ENCODE assay signal across 8 cellular contexts in the genomic region with DNA sequence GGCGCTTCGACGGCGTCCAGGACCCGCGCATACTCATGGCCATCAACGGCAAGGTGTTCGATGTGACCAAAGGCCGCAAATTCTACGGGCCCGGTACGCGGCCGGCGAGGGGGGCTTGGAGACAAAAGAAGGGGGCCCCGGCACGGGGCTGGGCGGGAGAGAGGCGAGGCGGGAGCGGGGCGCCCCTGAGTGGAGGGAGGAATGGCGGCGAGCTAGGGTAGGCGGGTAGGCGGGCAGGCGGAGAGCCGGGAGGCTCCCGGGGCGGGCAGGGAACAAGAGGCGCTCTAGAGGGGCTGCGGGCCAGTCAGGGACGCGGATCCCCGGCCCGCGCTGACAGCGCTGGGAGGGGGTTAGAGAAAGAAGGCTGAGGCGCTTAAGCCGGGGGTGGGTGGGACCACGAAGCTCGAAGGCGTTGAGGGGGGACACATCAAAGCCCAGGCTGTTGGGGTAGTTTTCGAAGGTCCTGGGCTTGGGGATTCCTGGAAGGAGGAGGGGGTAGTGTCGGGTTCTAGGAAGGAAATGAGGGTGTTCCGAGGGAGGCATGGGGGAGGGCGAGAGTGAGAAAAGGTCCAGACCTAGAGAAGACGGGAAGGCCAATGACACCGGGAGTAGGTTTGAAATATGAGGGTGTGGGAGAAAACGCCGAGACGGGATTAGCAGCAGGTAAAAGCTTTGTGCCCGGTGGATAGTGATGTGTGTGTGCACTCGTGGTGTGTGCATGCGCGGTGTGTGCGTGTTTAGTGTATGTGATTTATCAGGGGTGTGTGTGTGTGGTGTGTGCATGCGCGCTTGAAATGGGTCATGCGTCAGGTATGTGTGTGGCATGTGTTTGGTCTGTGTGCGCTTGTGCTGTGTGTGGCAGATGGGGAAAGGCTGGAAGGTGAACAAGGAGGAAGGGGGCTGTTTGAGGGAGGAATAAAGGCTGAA. TPM values are rescaled to one million over a fixed set of nuclear protein-coding genes. Genes with fewer than 3 reads are reported as not detected.
DNase-seq lines count a peak whose midpoint lies in the region; ATAC-seq and TF ChIP-seq lines count a peak whose summit lies in the region.

No MANE protein-coding gene starts in this region.

- H3K9me3 ChIP-seq in PC-3 (ENCODE audit: low read length) = no peaks in the 10 kb centered on the region
- no peaks in the 10 kb centered on the region for H3K9me3 ChIP-seq in ovary

- BruUV-seq in PC-3 (replicated peaks; lab: Mats Ljungman, UMichigan) = TSS peak; percentile 29

- H2AFZ ChIP-seq in PC-3 (ENCODE audit: low read length) = peak overlapping the region; percentile 99

- peak overlapping the region; percentile 96 for H3K4me2 ChIP-seq in PC-3 (ENCODE audit: low read length)

- peak in 2 of 3 experiments; percentile 60 to 64 for DNase-seq in NCI-H1417 (lab: John Stamatoyannopoulos, UW)
- no peak for DNase-seq in NCI-H1417 treated with DMSO at 0.1 percent for 48 hours (lab: John Stamatoyannopoulos, UW)
- peak; percentile 48 for DNase-seq in PC-3
- DNase-seq in activated naive CD4-positive, alpha-beta T cell treated with anti-CD3 and anti-CD28 coated beads, Interleukin-2, amount 10 ng/mL, durations not matched to agents 7 days and 5 days = peak; percentile 44
- peak; percentile 28 for DNase-seq in glutamatergic neuron
- peak; percentile 14 to 55 (median 40) for DNase-seq in ovary
- DNase-seq in HuH-7.5 (ENCODE audit: low spot score) = no peak

- peak overlapping the region; percentile 87 for H3K27ac Mint-ChIP-seq in activated naive CD4-positive, alpha-beta T cell treated with anti-CD3 and anti-CD28 coated beads, Interleukin-2, amount 10 ng/mL, durations not matched to agents 7 days and 5 days
- H3K27ac Mint-ChIP-seq in glutamatergic neuron (ENCODE audit: unreplicated experiment) = peak overlapping the region; percentile 98

- CTCF ChIA-PET in PC-3 (lab: Charles Lee) = no interaction called here
- CTCF ChIA-PET in activated naive CD4-positive, alpha-beta T cell treated with anti-CD3 and anti-CD28 coated beads, Interleukin-2, amount 10 ng/mL, durations not matched to agents 7 days and 5 days (lab: Charles Lee) = no interaction called here

- H3K27me3 Mint-ChIP-seq in activated naive CD4-positive, alpha-beta T cell treated with anti-CD3 and anti-CD28 coated beads, Interleukin-2, amount 10 ng/mL, durations not matched to agents 7 days and 5 days = peaks cover 17% of the 10 kb centered on the region
- peaks cover 4% of the 10 kb centered on the region for H3K27me3 Mint-ChIP-seq in glutamatergic neuron (ENCODE audit: unreplicated experiment)

- peak overlapping the region; percentile 78 for H3K4me3 Mint-ChIP-seq in activated naive CD4-positive, alpha-beta T cell treated with anti-CD3 and anti-CD28 coated beads, Interleukin-2, amount 10 ng/mL, durations not matched to agents 7 days and 5 days
- H3K4me3 Mint-ChIP-seq in glutamatergic neuron (ENCODE audit: unreplicated experiment) = peak overlapping the region; percentile 99

- no peak for TF ChIP-seq EP300 in ovary (IDR thresholded peaks at IDR 0.05)

- peak overlapping the region; percentile 23; the same call in 1 of the 2 replicates for H3K27ac ChIP-seq in PC-3 (ENCODE audit: low read length)
- peak overlapping the region; percentile 62 to 84 for H3K27ac ChIP-seq in ovary

- TF ChIP-seq CTCF in PC-3 (conservative IDR thresholded peaks at IDR 0.05; ENCODE audit: low read depth, low read length) = no peak
- no peak for TF ChIP-seq CTCF in glutamatergic neuron (IDR thresholded peaks at IDR 0.05; ENCODE audit: partially characterized antibody, unreplicated experiment)
- TF ChIP-seq CTCF in ovary (IDR thresholded peaks at IDR 0.05) = no peak

- H3K9me2 ChIP-seq in PC-3 (replicated peaks; ENCODE audit: low read length) = no peaks in the 10 kb centered on the region

- 31 to 43% (median 37%) methylated on average over 61 of the region's 61 CpGs for WGBS in ovary, 3 donors

- H4K20me1 ChIP-seq in PC-3 (ENCODE audit: low read length) = peaks cover 8% of the 10 kb centered on the region; the same call in 1 of the 2 replicates

- peaks cover 57% of the 10 kb centered on the region for H3K79me2 ChIP-seq in PC-3 (ENCODE audit: low read length)

- H3F3A ChIP-seq in PC-3 (ENCODE audit: low read length, unreplicated experiment) = no peaks in the 10 kb centered on the region

- peak overlapping the region; percentile 99 for H3K4me3 ChIP-seq in PC-3 (ENCODE audit: low read length)
- peak overlapping the region; percentile 74 for H3K4me3 ChIP-seq in ovary

- peak overlapping the region; percentile 91 for H3K9ac ChIP-seq in PC-3 (ENCODE audit: low read length)

- H3K36me3 ChIP-seq in PC-3 (ENCODE audit: low read depth, low read length) = peaks cover 15% of the 10 kb centered on the region
- H3K36me3 ChIP-seq in ovary = no peaks in the 10 kb centered on the region

- POLR2A ChIA-PET in PC-3 (lab: Charles Lee; ENCODE audit: unreplicated experiment) = no interaction called here

- H3K4me1 ChIP-seq in PC-3 (ENCODE audit: insufficient read depth, low read length) (peaks cover 24% of the 10 kb centered on the region), ovary (ENCODE audit: insufficient read depth) (no peaks in the 10 kb centered on the region)

- no peaks in the 10 kb centered on the region for H3K9me3 Mint-ChIP-seq in activated naive CD4-positive, alpha-beta T cell treated with anti-CD3 and anti-CD28 coated beads, Interleukin-2, amount 10 ng/mL, durations not matched to agents 7 days and 5 days
- H3K9me3 Mint-ChIP-seq in glutamatergic neuron (ENCODE audit: unreplicated experiment) = peaks cover 12% of the 10 kb centered on the region

- peaks cover 43% of the 10 kb centered on the region for H3K4me1 Mint-ChIP-seq in activated naive CD4-positive, alpha-beta T cell treated with anti-CD3 and anti-CD28 coated beads, Interleukin-2, amount 10 ng/mL, durations not matched to agents 7 days and 5 days
- peaks cover 16% of the 10 kb centered on the region for H3K4me1 Mint-ChIP-seq in glutamatergic neuron (ENCODE audit: low read depth, unreplicated experiment)

- no peaks in the 10 kb centered on the region for H3K27me3 ChIP-seq in PC-3 (ENCODE audit: low read length)
- no peaks in the 10 kb centered on the region for H3K27me3 ChIP-seq in ovary

- ATAC-seq in HG02973 (IDR thresholded peaks at IDR 0.05; ENCODE audit: unreplicated experiment) (peak; percentile 24), PC-3 (peak; percentile 31)

- H3K36me3 Mint-ChIP-seq in activated naive CD4-positive, alpha-beta T cell treated with anti-CD3 and anti-CD28 coated beads, Interleukin-2, amount 10 ng/mL, durations not matched to agents 7 days and 5 days = peaks cover 27% of the 10 kb centered on the region
- no peaks in the 10 kb centered on the region for H3K36me3 Mint-ChIP-seq in glutamatergic neuron (ENCODE audit: unreplicated experiment)

- TF ChIP-seq POLR2A in ovary (IDR thresholded peaks at IDR 0.05) = no peak

- intact Hi-C loops in PC-3 (cut with micrococcal nuclease) (no loop called here), ovary (cut with DNase I) (no loop called here)

RNA-seq across cellular contexts. Expression of a gene that starts 0.8 kb away (rescaled TPM):
- total RNA-seq in PC-3 (2014; rRNA removed) (248 and 253 TPM in 2 replicates), glutamatergic neuron (ENCODE audit: unreplicated experiment) (239 TPM), ovary (100 to 1,000 TPM in 3 of 7 donors, 10 to 100 TPM in 4; 89.6 to 134 (median 99.9) TPM)
- 100 to 1,000 TPM; 107 to 164 TPM for polyA plus RNA-seq in ovary

Comparison
In these comparisons a context has a peak if more than half of its experiments do, and no peak if none do; other contexts are left out.
1. DNase-seq: peak in NCI-H1417 (2 of 3), PC-3 (single experiment), activated naive CD4-positive, alpha-beta T cell treated with anti-CD3 and anti-CD28 coated beads, Interleukin-2, amount 10 ng/mL, durations not matched to agents 7 days and 5 days (single experiment), glutamatergic neuron (single experiment) and ovary (5 of 5); none in NCI-H1417 treated with DMSO at 0.1 percent for 48 hours (single experiment) and HuH-7.5 (single experiment).